8 cellular contexts compared by ENCODE assay signal in genomic region chr5:21802869-21803490, GRCh38.
A peak's percentile ranks its signal among the peaks of the same experiment; 100 is the strongest.
DNase-seq lines count a peak whose midpoint lies in the region; ATAC-seq and TF ChIP-seq lines count a peak whose summit lies in the region.

No MANE protein-coding gene starts in this region.

- no peak overlapping the region for H3K27ac Mint-ChIP-seq in stimulated activated effector memory CD8-positive, alpha-beta T cell treated with anti-CD3 and anti-CD28 coated beads, Interleukin-12 subunit alpha, Interleukin-12 subunit beta, amount 100 ng/mL, for 72 hours
- H3K27ac Mint-ChIP-seq in stimulated activated naive CD8-positive, alpha-beta T cell treated with anti-CD3 and anti-CD28 coated beads, Interleukin-15, amount 100 ng/mL, for 72 hours: no peak overlapping the region

- no peak overlapping the region for H3K4me3 Mint-ChIP-seq in stimulated activated effector memory CD8-positive, alpha-beta T cell treated with anti-CD3 and anti-CD28 coated beads, Interleukin-12 subunit alpha, Interleukin-12 subunit beta, amount 100 ng/mL, for 72 hours
- H3K4me3 Mint-ChIP-seq in stimulated activated naive CD8-positive, alpha-beta T cell treated with anti-CD3 and anti-CD28 coated beads, Interleukin-15, amount 100 ng/mL, for 72 hours: no peak overlapping the region

- no peak overlapping the region for H3K27ac ChIP-seq in DND-41 (ENCODE audit: low read length)
- no peak overlapping the region for H3K27ac ChIP-seq in PC-3 (ENCODE audit: low read length)
- no peak overlapping the region for H3K27ac ChIP-seq in fibroblast of lung (ENCODE audit: insufficient read depth, low read length)
- no peak overlapping the region for H3K27ac ChIP-seq in thoracic aorta

- no TSS peak for BruUV-seq in PC-3 (replicated peaks; lab: Mats Ljungman, UMichigan)

- no peak overlapping the region for H2AFZ ChIP-seq in DND-41 (ENCODE audit: low read depth, low read length)
- H2AFZ ChIP-seq in PC-3 (ENCODE audit: low read length): 0 out of 2 replicates have a peak overlapping the region, but pooled peaks have one; percentile 41
- no peak overlapping the region for H2AFZ ChIP-seq in fibroblast of lung (ENCODE audit: low read length)

- H3K4me1 ChIP-seq in DND-41 (ENCODE audit: insufficient read depth, low read length): no peaks in the 10 kb centered on the region
- H3K4me1 ChIP-seq in PC-3 (ENCODE audit: insufficient read depth, low read length): peaks cover 22% of the 10 kb centered on the region
- no peaks in the 10 kb centered on the region for H3K4me1 ChIP-seq in fibroblast of lung (ENCODE audit: control insufficient read depth, extremely low read depth, insufficient read depth, low read length)
- no peaks in the 10 kb centered on the region for H3K4me1 ChIP-seq in thoracic aorta (ENCODE audit: control insufficient read depth in 1 of 2, low read depth in 2 of 2)

- no peaks in the 10 kb centered on the region for H4K20me1 ChIP-seq in DND-41 (ENCODE audit: insufficient read depth, low read length)
- no peaks in the 10 kb centered on the region for H4K20me1 ChIP-seq in PC-3 (ENCODE audit: low read length)
- H4K20me1 ChIP-seq in fibroblast of lung (ENCODE audit: control insufficient read depth, extremely low read depth, insufficient read depth, low read length): no peaks in the 10 kb centered on the region

- H3K4me3 ChIP-seq in DND-41 (ENCODE audit: low read depth in 1 of 2, low read length in 2 of 2) (no peak overlapping the region), PC-3 (ENCODE audit: low read length) (no peak overlapping the region), fibroblast of lung (replicated peaks in 1 of 4; ENCODE audit: control extremely low read depth in 1 of 4, insufficient read depth in 1 of 4, low read depth in 3 of 4, low read length in 4 of 4) (no peak overlapping the region), thoracic aorta (no peak overlapping the region)

- no peaks in the 10 kb centered on the region for H3K9me2 ChIP-seq in PC-3 (replicated peaks; ENCODE audit: low read length)

- H3K36me3 ChIP-seq in DND-41 (ENCODE audit: insufficient read depth, low read length) (no peaks in the 10 kb centered on the region), PC-3 (ENCODE audit: low read depth, low read length) (no peaks in the 10 kb centered on the region), fibroblast of lung (ENCODE audit: control insufficient read depth, insufficient read depth, low read length) (no peaks in the 10 kb centered on the region), thoracic aorta (no peaks in the 10 kb centered on the region)

- ATAC-seq in DND-41 (ENCODE audit: insufficient read depth, low read depth): no peak
- peak; percentile 57 for ATAC-seq in PC-3
- no peak for ATAC-seq in thoracic aorta (ENCODE audit: insufficient number of reproducible peaks, low FRiP score, low read depth)
- no peak for ATAC-seq in HG02642 (IDR thresholded peaks at IDR 0.05; ENCODE audit: poor library complexity, unreplicated experiment)
- ATAC-seq in stimulated activated effector memory CD8-positive, alpha-beta T cell treated with anti-CD3 and anti-CD28 coated beads, Interleukin-12 subunit alpha, Interleukin-12 subunit beta, amount 100 ng/mL, for 72 hours: no peak
- no peak for ATAC-seq in stimulated activated naive CD8-positive, alpha-beta T cell treated with anti-CD3 and anti-CD28 coated beads, Interleukin-15, amount 100 ng/mL, for 72 hours

- H3K79me2 ChIP-seq in DND-41 (ENCODE audit: insufficient read depth, low read length) (no peaks in the 10 kb centered on the region), PC-3 (ENCODE audit: low read length) (no peaks in the 10 kb centered on the region), fibroblast of lung (ENCODE audit: control insufficient read depth, insufficient read depth, low read length) (no peaks in the 10 kb centered on the region)

- CTCF ChIA-PET in PC-3 (lab: Charles Lee): no interaction called here

- H3F3A ChIP-seq in PC-3 (ENCODE audit: low read length, unreplicated experiment): peaks cover 6% of the 10 kb centered on the region

- H3K9ac ChIP-seq in DND-41 (ENCODE audit: low read depth, low read length) (no peak overlapping the region), PC-3 (ENCODE audit: low read length) (no peak overlapping the region), fibroblast of lung (ENCODE audit: insufficient read depth, low read length) (no peak overlapping the region)

- H3K27me3 ChIP-seq in DND-41 (ENCODE audit: insufficient read depth, low read length, poor library complexity) (no peaks in the 10 kb centered on the region), PC-3 (ENCODE audit: low read length) (no peaks in the 10 kb centered on the region), fibroblast of lung (ENCODE audit: control insufficient read depth, insufficient read depth, low read length) (no peaks in the 10 kb centered on the region), thoracic aorta (replicated peaks; ENCODE audit: insufficient read depth) (no peaks in the 10 kb centered on the region)

- H3K27me3 Mint-ChIP-seq in stimulated activated naive CD8-positive, alpha-beta T cell treated with anti-CD3 and anti-CD28 coated beads, Interleukin-15, amount 100 ng/mL, for 72 hours: no peaks in the 10 kb centered on the region

- H3K4me2 ChIP-seq in DND-41 (ENCODE audit: insufficient read depth, low read length): no peak overlapping the region
- H3K4me2 ChIP-seq in PC-3 (ENCODE audit: low read length): no peak overlapping the region
- no peak overlapping the region for H3K4me2 ChIP-seq in fibroblast of lung (ENCODE audit: extremely low read depth, insufficient read depth, low read length)

- H3K36me3 Mint-ChIP-seq in stimulated activated effector memory CD8-positive, alpha-beta T cell treated with anti-CD3 and anti-CD28 coated beads, Interleukin-12 subunit alpha, Interleukin-12 subunit beta, amount 100 ng/mL, for 72 hours: no peaks in the 10 kb centered on the region

- H3K9me3 ChIP-seq in DND-41 (ENCODE audit: insufficient read depth, low read length, severe bottlenecking) (no peaks in the 10 kb centered on the region), PC-3 (ENCODE audit: low read length) (no peaks in the 10 kb centered on the region), fibroblast of lung (ENCODE audit: control insufficient read depth, insufficient read depth, low read depth, low read length) (no peaks in the 10 kb centered on the region), thoracic aorta (no peaks in the 10 kb centered on the region)

- H3K4me1 Mint-ChIP-seq in stimulated activated effector memory CD8-positive, alpha-beta T cell treated with anti-CD3 and anti-CD28 coated beads, Interleukin-12 subunit alpha, Interleukin-12 subunit beta, amount 100 ng/mL, for 72 hours: no peaks in the 10 kb centered on the region
- H3K4me1 Mint-ChIP-seq in stimulated activated naive CD8-positive, alpha-beta T cell treated with anti-CD3 and anti-CD28 coated beads, Interleukin-15, amount 100 ng/mL, for 72 hours: no peaks in the 10 kb centered on the region

- H3K9me3 Mint-ChIP-seq in stimulated activated effector memory CD8-positive, alpha-beta T cell treated with anti-CD3 and anti-CD28 coated beads, Interleukin-12 subunit alpha, Interleukin-12 subunit beta, amount 100 ng/mL, for 72 hours: peaks cover 14% of the 10 kb centered on the region
- peaks cover 7 to 9% of the 10 kb centered on the region in 2 donors for H3K9me3 Mint-ChIP-seq in stimulated activated naive CD8-positive, alpha-beta T cell treated with anti-CD3 and anti-CD28 coated beads, Interleukin-15, amount 100 ng/mL, for 72 hours

- intact Hi-C loops in PC-3 (cut with micrococcal nuclease): loop anchor here (1.0 to 10.0 kb wide), 4 partner anchors 334 to 1118 kb away; no protein-coding TSS in a partner anchor

- no peak for DNase-seq in DND-41
- DNase-seq in HT1080 (ENCODE audit: low read depth): peak; percentile 38
- DNase-seq in PC-3: peak; percentile 79
- DNase-seq in fibroblast of lung (ENCODE audit: low read depth in 2 of 2): peak; percentile 29 to 66
- DNase-seq in thoracic aorta (ENCODE audit: low spot score): no peak
- no peak for DNase-seq in stimulated activated effector memory CD8-positive, alpha-beta T cell treated with anti-CD3 and anti-CD28 coated beads, Interleukin-12 subunit alpha, Interleukin-12 subunit beta, amount 100 ng/mL, for 72 hours (ENCODE audit: low spot score in 2 of 2)
- DNase-seq in stimulated activated naive CD8-positive, alpha-beta T cell treated with anti-CD3 and anti-CD28 coated beads, Interleukin-15, amount 100 ng/mL, for 72 hours: no peak

- POLR2A ChIA-PET in PC-3 (lab: Charles Lee; ENCODE audit: unreplicated experiment): no interaction called here

- TF ChIP-seq CTCF in DND-41 (IDR thresholded peaks at IDR 0.05; ENCODE audit: borderline replicate concordance, extremely low read depth, low read length, poor library complexity, severe bottlenecking) (peak; percentile 57), PC-3 (conservative IDR thresholded peaks at IDR 0.05; ENCODE audit: low read depth, low read length) (peak; percentile 95), fibroblast of lung (conservative IDR thresholded peaks at IDR 0.05 in 1 of 2, IDR thresholded peaks at IDR 0.05 in 1 of 2; ENCODE audit: low read depth in 1 of 2, low read length in 2 of 2) (peak; percentile 44 to 59), thoracic aorta (IDR thresholded peaks at IDR 0.05) (peak; percentile 22)

Comparison
In these comparisons a context has a peak if more than half of its experiments do, and no peak if none do; other contexts are left out.
1. DNase-seq: peak in HT1080 (single experiment), PC-3 (single experiment) and fibroblast of lung (2 of 2); none in DND-41 (single experiment), thoracic aorta (single experiment), stimulated activated effector memory CD8-positive, alpha-beta T cell treated with anti-CD3 and anti-CD28 coated beads, Interleukin-12 subunit alpha, Interleukin-12 subunit beta, amount 100 ng/mL, for 72 hours (0 of 2) and stimulated activated naive CD8-positive, alpha-beta T cell treated with anti-CD3 and anti-CD28 coated beads, Interleukin-15, amount 100 ng/mL, for 72 hours (0 of 2).
2. CTCF ChIP-seq: peak in every context shown above with its lines; median percentile 95 in PC-3; 57 in DND-41; 52 in fibroblast of lung; 22 in thoracic aorta.